ENCODE assay signal across 10 cellular contexts in the genomic region with DNA sequence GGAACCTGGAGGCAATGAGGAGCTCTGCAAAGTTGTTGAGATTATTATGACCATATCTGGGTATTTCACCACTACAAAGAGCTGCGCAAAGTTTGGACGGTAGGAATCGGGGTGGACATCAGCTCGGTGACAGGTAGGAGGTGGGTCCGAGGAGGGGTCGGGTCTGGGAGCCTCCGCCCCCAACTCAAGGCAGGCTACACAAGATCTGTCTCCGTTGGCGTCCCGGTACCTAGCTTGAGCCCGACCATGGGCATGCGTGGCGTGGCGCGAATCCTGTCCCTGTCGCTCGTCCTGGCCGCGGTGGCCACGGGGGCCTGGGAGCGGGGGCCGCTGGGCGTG. TPM values are rescaled to one million over a fixed set of nuclear protein-coding genes. Genes with fewer than 3 reads are reported as not detected.
DNase-seq lines count a peak whose midpoint lies in the region; ATAC-seq and TF ChIP-seq lines count a peak whose summit lies in the region.
"Had no signal": no experiment of that assay in that cellular context is flagged by ENCODE, and none has a peak within 500 bp of the region (broad histone marks: within the 10 kb centered on the region; RNA-seq: fewer than 3 reads in every experiment).

No MANE protein-coding gene starts in this region.

- no peak for TF ChIP-seq CTCF in HEK293 (tag by site-specific recombination; IDR thresholded peaks at IDR 0.05)
- TF ChIP-seq CTCF in WTC11 (IDR thresholded peaks at IDR 0.05), result no peak

- POLR2A ChIA-PET in HEK293 (lab: Yijun Ruan, JAX), result no interaction called here
- POLR2A ChIA-PET in WTC11 (lab: Charles Lee), result no interaction called here

- H3K4me3 ChIP-seq in HEK293 (ENCODE audit: low read depth, low read length), result peak overlapping the region; percentile 37
- peak overlapping the region; percentile 80 for H3K4me3 ChIP-seq in iPS-15b (ENCODE audit: low read depth, low read length)
- H3K4me3 ChIP-seq in skeletal muscle cell (ENCODE audit: low read depth, low read length), result peak overlapping the region; percentile 15

- ATAC-seq in WTC11, result peak; percentile 15

- H3K4me1 ChIP-seq in HEK293 (ENCODE audit: control insufficient read depth, insufficient read depth, low read length) (no peaks in the 10 kb centered on the region), iPS-15b (ENCODE audit: control insufficient read depth, insufficient read depth, low read length) (peaks cover 4% of the 10 kb centered on the region)

- peak overlapping the region; percentile 92 for H3K4me3 Mint-ChIP-seq in WTC11

- H3K9me3 Mint-ChIP-seq in WTC11, result no peaks in the 10 kb centered on the region; the same call in 1 of the 2 replicates
- H3K9me3 Mint-ChIP-seq: T-helper 1 cell treated with Interleukin-12 subunit alpha and Interleukin-12 subunit beta and Interleukin-4 antibody, amounts not matched to agents 30 μg/mL and 1 μg/mL, for 36 hours had no signal

- no peak overlapping the region for H3K27ac Mint-ChIP-seq in WTC11
- H3K27ac Mint-ChIP-seq: T-helper 1 cell treated with Interleukin-12 subunit alpha and Interleukin-12 subunit beta and Interleukin-4 antibody, amounts not matched to agents 30 μg/mL and 1 μg/mL, for 36 hours had no signal

- peaks cover 19% of the 10 kb centered on the region for H3K4me1 Mint-ChIP-seq in WTC11

- DNase-seq in WTC11 (ENCODE audit: low spot score) (no peak), skeletal muscle cell (ENCODE audit: low read depth) (no peak), RPMI8226 (no peak), NOMO-1 treated with DMSO at 0.1 percent for 48 hours (lab: John Stamatoyannopoulos, UW; ENCODE audit: unreplicated experiment) (no peak), SHP77 (lab: John Stamatoyannopoulos, UW) (no peak)
- DNase-seq: NCI-H524 treated with DMSO at 0.1 percent for 48 hours had no signal

- H3K36me3 ChIP-seq in HEK293 (ENCODE audit: control insufficient read depth in 2 of 2, insufficient read depth in 1 of 2, low read length in 2 of 2) (no peaks in the 10 kb centered on the region), iPS-15b (ENCODE audit: control insufficient read depth, insufficient read depth, low read length) (no peaks in the 10 kb centered on the region)

- H3K27me3 Mint-ChIP-seq in WTC11 (ENCODE audit: low read depth), result peaks cover 69% of the 10 kb centered on the region

- CTCF ChIA-PET in HEK293 (lab: Yijun Ruan, JAX) (interaction anchor here (0.7 to 6.7 kb wide), 3 partner anchors 13 to 73 kb away, joined by 4 to 63 read pairs (median 35); no protein-coding TSS in a partner anchor), WTC11 (lab: Charles Lee) (interaction anchor here (1.0 to 3.4 kb wide), 7 partner anchors 15 to 292 kb away, joined by 3 to 40 read pairs (median 7); no protein-coding TSS in a partner anchor)

- peaks cover 39% of the 10 kb centered on the region for H3K27me3 ChIP-seq in iPS-15b (ENCODE audit: control insufficient read depth, insufficient read depth, low read length)

- H3K9me3 ChIP-seq in HEK293 (ENCODE audit: control insufficient read depth, insufficient read depth, low read depth, low read length) (no peaks in the 10 kb centered on the region), iPS-15b (ENCODE audit: control insufficient read depth, insufficient read depth, low read length) (no peaks in the 10 kb centered on the region)

- no peak overlapping the region for H3K9ac ChIP-seq in iPS-15b (ENCODE audit: low read depth, low read length)

- no peak overlapping the region for H3K27ac ChIP-seq in HEK293 (ENCODE audit: extremely low read depth, low read depth, low read length)
- H3K27ac ChIP-seq: epithelial cell of prostate had no signal

- no peaks in the 10 kb centered on the region for H3K36me3 Mint-ChIP-seq in WTC11

TF ChIP-seq in HEK293, 187 proteins besides CTCF, POLR2A, EP300 and RAD21:
- TF ChIP-seq, protein P1, sequence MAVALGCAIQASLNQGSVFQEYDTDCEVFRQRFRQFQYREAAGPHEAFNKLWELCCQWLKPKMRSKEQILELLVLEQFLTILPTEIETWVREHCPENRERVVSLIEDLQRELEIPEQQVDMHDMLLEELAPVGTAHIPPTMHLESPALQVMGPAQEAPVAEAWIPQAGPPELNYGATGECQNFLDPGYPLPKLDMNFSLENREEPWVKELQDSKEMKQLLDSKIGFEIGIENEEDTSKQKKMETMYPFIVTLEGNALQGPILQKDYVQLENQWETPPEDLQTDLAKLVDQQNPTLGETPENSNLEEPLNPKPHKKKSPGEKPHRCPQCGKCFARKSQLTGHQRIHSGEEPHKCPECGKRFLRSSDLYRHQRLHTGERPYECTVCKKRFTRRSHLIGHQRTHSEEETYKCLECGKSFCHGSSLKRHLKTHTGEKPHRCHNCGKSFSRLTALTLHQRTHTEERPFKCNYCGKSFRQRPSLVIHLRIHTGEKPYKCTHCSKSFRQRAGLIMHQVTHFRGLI (tag by site-specific recombination; IDR thresholded peaks at IDR 0.05), result peak; percentile 62
- TF ChIP-seq ZNF76 (tag by site-specific recombination; IDR thresholded peaks at IDR 0.05; ENCODE audit: borderline replicate concordance, low read depth), result no peak

TF ChIP-seq in WTC11, 78 proteins besides CTCF, POLR2A, EP300 and RAD21:
- no peak for TF ChIP-seq SMAD4 (CRISPR knock-in tag; IDR thresholded peaks at IDR 0.05)
- TF ChIP-seq JUN (CRISPR knock-in tag; IDR thresholded peaks at IDR 0.05), result no peak
- no peak for TF ChIP-seq SP1 (CRISPR knock-in tag; conservative IDR thresholded peaks at IDR 0.05)
- no peak for TF ChIP-seq NFYB (CRISPR knock-in tag; conservative IDR thresholded peaks at IDR 0.05; ENCODE audit: low read depth)
- TF ChIP-seq GTF2I (CRISPR knock-in tag; conservative IDR thresholded peaks at IDR 0.05), result no peak
- TF ChIP-seq NR3C1 (CRISPR knock-in tag; conservative IDR thresholded peaks at IDR 0.05; ENCODE audit: low read depth), result no peak
- TF ChIP-seq, protein P2, sequence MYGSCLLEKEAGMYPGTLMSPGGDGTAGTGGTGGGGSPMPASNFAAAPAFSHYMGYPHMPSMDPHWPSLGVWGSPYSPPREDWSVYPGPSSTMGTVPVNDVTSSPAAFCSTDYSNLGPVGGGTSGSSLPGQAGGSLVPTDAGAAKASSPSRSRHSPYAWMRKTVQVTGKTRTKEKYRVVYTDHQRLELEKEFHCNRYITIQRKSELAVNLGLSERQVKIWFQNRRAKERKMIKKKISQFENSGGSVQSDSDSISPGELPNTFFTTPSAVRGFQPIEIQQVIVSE (CRISPR knock-in tag; IDR thresholded peaks at IDR 0.05; ENCODE audit: borderline replicate concordance), result no peak
- TF ChIP-seq ATF2 (CRISPR knock-in tag; IDR thresholded peaks at IDR 0.05; ENCODE audit: borderline replicate concordance, low read depth), result no peak
- TF ChIP-seq ZNF317 (CRISPR knock-in tag; IDR thresholded peaks at IDR 0.05; ENCODE audit: borderline replicate concordance, low read depth), result no peak
- TF ChIP-seq EMX1 (CRISPR knock-in tag; IDR thresholded peaks at IDR 0.05), result no peak
- TF ChIP-seq ELF4 (CRISPR knock-in tag; IDR thresholded peaks at IDR 0.05; ENCODE audit: low read depth), result no peak
- no peak for TF ChIP-seq ZNF416 (CRISPR knock-in tag; IDR thresholded peaks at IDR 0.05)
TF ChIP-seq in WTC11: peak in this region for 0.

RNA-seq across cellular contexts. Expression of gene ZNFX1, which starts 40.2 kb away (rescaled TPM):
- total RNA-seq in WTC11 (2021), result 8.0 to 11.0 TPM (median 9.1 TPM) in 3 replicates

Comparison
In these comparisons a context has a peak if more than half of its experiments do, and no peak if none do; other contexts are left out.
1. H3K4me3 ChIP-seq: peak in every context shown above with its lines; median percentile 80 in iPS-15b; 37 in HEK293; 15 in skeletal muscle cell.